In the genomic region with DNA sequence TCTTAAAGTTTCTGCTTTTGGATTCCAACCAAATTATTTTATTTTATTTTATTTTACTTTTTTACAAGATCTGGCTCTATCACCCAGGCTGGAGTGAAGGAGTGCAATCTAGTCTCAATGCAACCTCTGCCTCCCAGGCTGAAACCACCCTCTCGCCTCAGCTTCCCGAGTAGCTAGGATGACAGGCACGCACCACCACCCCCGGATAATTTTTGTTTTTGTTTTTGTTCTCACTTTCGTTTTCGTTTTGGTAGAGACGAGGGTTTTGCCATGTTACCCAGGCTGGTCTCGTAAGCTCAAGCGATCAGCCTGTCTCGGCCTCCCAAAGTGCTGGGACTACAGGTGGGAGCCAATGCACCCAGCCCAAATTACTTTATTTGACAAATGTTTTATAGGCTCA, we compare ENCODE assay signal across 11 cellular contexts.
DNase-seq lines count a peak whose midpoint lies in the region; ATAC-seq and TF ChIP-seq lines count a peak whose summit lies in the region.
"Had no signal": no experiment of that assay in that cellular context is flagged by ENCODE, and none has a peak within 500 bp of the region (broad histone marks: within the 10 kb centered on the region; RNA-seq: fewer than 3 reads in every experiment).

No MANE protein-coding gene starts in this region.

- H3K27ac Mint-ChIP-seq in activated CD8-positive, alpha-beta T cell treated with anti-CD3 and anti-CD28 coated beads, Interleukin-2, amount 10 ng/mL, durations not matched to agents 7 days and 5 days = peak overlapping the region; percentile 35
- H3K27ac Mint-ChIP-seq: type B pancreatic cell had no signal

- DNase-seq in Daoy (ENCODE audit: low read depth) = peak; percentile 11
- no peak for DNase-seq in activated CD8-positive, alpha-beta T cell treated with anti-CD3 and anti-CD28 coated beads, Interleukin-2, amount 10 ng/mL, durations not matched to agents 7 days and 5 days
- DNase-seq in colonic mucosa = no peak
- no peak for DNase-seq in NCI-H510A treated with DMSO at 0.1 percent for 48 hours (lab: John Stamatoyannopoulos, UW)
- DNase-seq in NCI-H345 (lab: John Stamatoyannopoulos, UW) = no peak
- DNase-seq in H4 (ENCODE audit: low spot score) = no peak
- DNase-seq: nucleus accumbens, PC-9 had no signal

- H3K4me3 ChIP-seq in colonic mucosa = no peak overlapping the region
- H3K4me3 ChIP-seq: PC-9 had no signal

- H3K36me3 ChIP-seq in colonic mucosa = no peaks in the 10 kb centered on the region

- POLR2A ChIA-PET in activated CD8-positive, alpha-beta T cell treated with anti-CD3 and anti-CD28 coated beads, Interleukin-2, amount 10 ng/mL, durations not matched to agents 7 days and 5 days (lab: Charles Lee) = interaction anchor here (1.2 kb wide), 1 partner anchor 134 kb away, joined by 3 read pairs; no protein-coding TSS in a partner anchor

- CTCF ChIA-PET in activated CD8-positive, alpha-beta T cell treated with anti-CD3 and anti-CD28 coated beads, Interleukin-2, amount 10 ng/mL, durations not matched to agents 7 days and 5 days (lab: Charles Lee) = interaction anchor here (3.0 kb wide), 1 partner anchor 11 kb away, joined by 6 read pairs; no protein-coding TSS in a partner anchor

- H3K27me3 Mint-ChIP-seq in activated CD8-positive, alpha-beta T cell treated with anti-CD3 and anti-CD28 coated beads, Interleukin-2, amount 10 ng/mL, durations not matched to agents 7 days and 5 days (ENCODE audit: low read depth) = no peaks in the 10 kb centered on the region

- no peak overlapping the region for H3K9ac ChIP-seq in colonic mucosa (ENCODE audit: low read depth in 2 of 2, low read length in 2 of 2)

- no peaks in the 10 kb centered on the region for H3K4me1 ChIP-seq in colonic mucosa

- H3K27me3 ChIP-seq in colonic mucosa = no peaks in the 10 kb centered on the region

- no peak overlapping the region for H3K27ac ChIP-seq in colonic mucosa
- H3K27ac ChIP-seq: PC-9 had no signal

- ATAC-seq in GM19463 (IDR thresholded peaks at IDR 0.05; ENCODE audit: unreplicated experiment) = peak; percentile 60
- ATAC-seq in HG03342 (IDR thresholded peaks at IDR 0.05; ENCODE audit: unreplicated experiment) = peak; percentile 85
- peak; percentile 51 for ATAC-seq in activated CD8-positive, alpha-beta T cell treated with anti-CD3 and anti-CD28 coated beads, Interleukin-2, amount 10 ng/mL, durations not matched to agents 7 days and 5 days

- no peaks in the 10 kb centered on the region for H3K9me3 Mint-ChIP-seq in activated CD8-positive, alpha-beta T cell treated with anti-CD3 and anti-CD28 coated beads, Interleukin-2, amount 10 ng/mL, durations not matched to agents 7 days and 5 days (ENCODE audit: insufficient read depth)

- H3K4me1 Mint-ChIP-seq in activated CD8-positive, alpha-beta T cell treated with anti-CD3 and anti-CD28 coated beads, Interleukin-2, amount 10 ng/mL, durations not matched to agents 7 days and 5 days (ENCODE audit: low read depth) = peaks cover 3% of the 10 kb centered on the region

- TF ChIP-seq CTCF in colonic mucosa (IDR thresholded peaks at IDR 0.05) = no peak

- H3K9me3 ChIP-seq in colonic mucosa = no peaks in the 10 kb centered on the region

- intact Hi-C loops in colonic mucosa (cut with DNase I) = no loop called here

- no peaks in the 10 kb centered on the region for H3K36me3 Mint-ChIP-seq in activated CD8-positive, alpha-beta T cell treated with anti-CD3 and anti-CD28 coated beads, Interleukin-2, amount 10 ng/mL, durations not matched to agents 7 days and 5 days (ENCODE audit: low read depth)
- H3K36me3 Mint-ChIP-seq: type B pancreatic cell had no signal

- H3K4me3 Mint-ChIP-seq in activated CD8-positive, alpha-beta T cell treated with anti-CD3 and anti-CD28 coated beads, Interleukin-2, amount 10 ng/mL, durations not matched to agents 7 days and 5 days = peak overlapping the region; percentile 16
- H3K4me3 Mint-ChIP-seq: type B pancreatic cell had no signal
